8 cellular contexts compared by ENCODE assay signal in genomic region chr1:42334240-42335049, GRCh38. TPM values are rescaled to one million over a fixed set of nuclear protein-coding genes. Genes with fewer than 3 reads are reported as not detected.
DNase-seq lines count a peak whose midpoint lies in the region; ATAC-seq and TF ChIP-seq lines count a peak whose summit lies in the region.

No MANE protein-coding gene starts in this region.

- H3K4me3 ChIP-seq in neuron (ENCODE audit: low read length) (peak overlapping the region; percentile 91), urinary bladder (ENCODE audit: low read depth, low read length) (peak overlapping the region; percentile 63)

- ATAC-seq in GM18861 (IDR thresholded peaks at IDR 0.05; ENCODE audit: unreplicated experiment) (peak; percentile 43), HG03060 (IDR thresholded peaks at IDR 0.05; ENCODE audit: low read depth, unreplicated experiment) (peak; percentile 34)
- peak; percentile 67 for ATAC-seq in activated T-helper 17 cell treated with anti-CD3 and anti-CD28 coated beads, Interleukin-2, amount 50 U/mL, for 72 hours (replicated peaks)

- H3K9me3 ChIP-seq in neuron (ENCODE audit: low read length) = no peaks in the 10 kb centered on the region

- peak overlapping the region; percentile 97 for H3K4me3 Mint-ChIP-seq in activated T-helper 17 cell treated with anti-CD3 and anti-CD28 coated beads, Interleukin-2, amount 50 U/mL, for 72 hours

- WGBS in urinary bladder = under 1% methylated on average over 58 of the region's 58 CpGs

- H2AFZ ChIP-seq in neuron (ENCODE audit: low read depth, low read length) = peak overlapping the region; percentile 85

- H3K27ac ChIP-seq in C4-2B (peak overlapping the region; percentile 98), urinary bladder (ENCODE audit: low read depth) (peak overlapping the region; percentile 93)

- H3K27me3 Mint-ChIP-seq in activated T-helper 17 cell treated with anti-CD3 and anti-CD28 coated beads, Interleukin-2, amount 50 U/mL, for 72 hours = no peaks in the 10 kb centered on the region

- peaks cover 13% of the 10 kb centered on the region for H3K36me3 Mint-ChIP-seq in activated T-helper 17 cell treated with anti-CD3 and anti-CD28 coated beads, Interleukin-2, amount 50 U/mL, for 72 hours (ENCODE audit: low read depth)

- H3K9me3 Mint-ChIP-seq in activated T-helper 17 cell treated with anti-CD3 and anti-CD28 coated beads, Interleukin-2, amount 50 U/mL, for 72 hours = no peaks in the 10 kb centered on the region

- H3K36me3 ChIP-seq in neuron (ENCODE audit: insufficient read depth, low read length) (no peaks in the 10 kb centered on the region), urinary bladder (ENCODE audit: insufficient read depth) (no peaks in the 10 kb centered on the region)

- peak overlapping the region; percentile 95 for H3K27ac Mint-ChIP-seq in activated T-helper 17 cell treated with anti-CD3 and anti-CD28 coated beads, Interleukin-2, amount 50 U/mL, for 72 hours

- peaks cover 22% of the 10 kb centered on the region for H3K4me1 ChIP-seq in neuron (ENCODE audit: insufficient read depth, low read length)
- H3K4me1 ChIP-seq in urinary bladder (ENCODE audit: insufficient read depth) = peaks cover under 1% of the 10 kb centered on the region

- TF ChIP-seq CTCF in C4-2B (conservative IDR thresholded peaks at IDR 0.05) = no peak; the same call in 1 of the 2 replicates

- peak; percentile 40 for DNase-seq in NCI-H460 (ENCODE audit: extremely low read depth, low read depth)
- peak; percentile 39 for DNase-seq in germinal center (ENCODE audit: low spot score)

- no peaks in the 10 kb centered on the region for H3K27me3 ChIP-seq in neuron (ENCODE audit: insufficient read depth, low read length)

- peaks cover 43% of the 10 kb centered on the region for H3K4me1 Mint-ChIP-seq in activated T-helper 17 cell treated with anti-CD3 and anti-CD28 coated beads, Interleukin-2, amount 50 U/mL, for 72 hours

RNA-seq across cellular contexts. Expression of gene FOXJ3, which starts 0.6 kb away (rescaled TPM):
- total RNA-seq in NCI-H460 (2014; rRNA removed; shearing (Covaris generic)) = 24.0 and 30.0 TPM in 2 replicates
- 23.6 and 27.8 TPM in 2 replicates for polyA plus RNA-seq in NCI-H460 (2014; cell fraction: nucleus; rRNA removed)
- 10 to 100 TPM; 48.8 to 53.6 TPM for total RNA-seq in activated T-helper 17 cell treated with anti-CD3 and anti-CD28 coated beads, Interleukin-2, amount 50 U/mL, for 72 hours
- 103 TPM for total RNA-seq in urinary bladder
- 21.4 TPM for polyA plus RNA-seq in urinary bladder

RNA-seq across cellular contexts. Expression of gene RIMKLA, which starts 46.1 kb away (rescaled TPM):
- 2.7 TPM in 2 replicates for total RNA-seq in NCI-H460 (2014; rRNA removed; shearing (Covaris generic))
- 2.0 and 3.3 TPM in 2 replicates for polyA plus RNA-seq in NCI-H460 (2014; cell fraction: nucleus; rRNA removed)
- total RNA-seq in activated T-helper 17 cell treated with anti-CD3 and anti-CD28 coated beads, Interleukin-2, amount 50 U/mL, for 72 hours = 10 to 100 TPM in 1 of 2 donors, 1 to 10 TPM in 1; 6.4 to 16.3 TPM
- 0.69 TPM for total RNA-seq in urinary bladder
- polyA plus RNA-seq in urinary bladder = 0.58 TPM

Comparison
In these comparisons a context has a peak if more than half of its experiments do, and no peak if none do; other contexts are left out.
1. Peak in every context shown above with its lines: DNase-seq, ATAC-seq, H3K4me3 ChIP-seq and H3K27ac ChIP-seq.